In genomic region chr7:38186593-38187314, GRCh38 we compare ENCODE assay signal across 12 cellular contexts. TPM values are rescaled to one million over a fixed set of nuclear protein-coding genes. Genes with fewer than 3 reads are reported as not detected.
DNase-seq lines count a peak whose midpoint lies in the region; ATAC-seq and TF ChIP-seq lines count a peak whose summit lies in the region.
"Had no signal": no experiment of that assay in that cellular context is flagged by ENCODE, and none has a peak within 500 bp of the region (broad histone marks: within the 10 kb centered on the region; RNA-seq: fewer than 3 reads in every experiment).

No MANE protein-coding gene starts in this region.

- H3K4me3 Mint-ChIP-seq in activated T-cell treated with anti-CD3 and anti-CD28 coated beads, Interleukin-2, amount 50 U/mL, for 72 hours = no peak overlapping the region

- H3K9me3 ChIP-seq in skeletal muscle satellite cell (replicated peaks; ENCODE audit: low read length) (no peaks in the 10 kb centered on the region), gastroesophageal sphincter (peaks cover 0 to 10% (median 0%) of the 10 kb centered on the region in 3 donors)

- peaks cover 2% of the 10 kb centered on the region in 2 donors for H3K9me3 Mint-ChIP-seq in activated T-cell treated with anti-CD3 and anti-CD28 coated beads, Interleukin-2, amount 50 U/mL, for 72 hours

- H3K27ac Mint-ChIP-seq in activated T-cell treated with anti-CD3 and anti-CD28 coated beads, Interleukin-2, amount 50 U/mL, for 72 hours = no peak overlapping the region
- H3K27ac Mint-ChIP-seq: activated naive CD4-positive, alpha-beta T cell treated with anti-CD3 and anti-CD28 coated beads, Interleukin-2, amount 50 U/mL, for 72 hours had no signal

- H3K27me3 Mint-ChIP-seq in activated T-cell treated with anti-CD3 and anti-CD28 coated beads, Interleukin-2, amount 50 U/mL, for 72 hours (ENCODE audit: low read depth) = no peaks in the 10 kb centered on the region

- peaks cover 48% of the 10 kb centered on the region for H3K4me1 Mint-ChIP-seq in activated T-cell treated with anti-CD3 and anti-CD28 coated beads, Interleukin-2, amount 50 U/mL, for 72 hours (ENCODE audit: low read depth)

- no peak overlapping the region for H3K4me3 ChIP-seq in fibroblast of the aortic adventitia (ENCODE audit: low read depth, low read length)
- peak overlapping the region; percentile 7 for H3K4me3 ChIP-seq in skeletal muscle satellite cell (ENCODE audit: low read length)
- H3K4me3 ChIP-seq in gastroesophageal sphincter = no peak overlapping the region

- H3K9ac ChIP-seq in skeletal muscle satellite cell (ENCODE audit: low read depth, low read length) = peak overlapping the region; percentile 47

- TF ChIP-seq POLR2A in gastroesophageal sphincter (IDR thresholded peaks at IDR 0.05) = no peak

- peak; percentile 44 for DNase-seq in DMS 273 (lab: John Stamatoyannopoulos, UW; ENCODE audit: unreplicated experiment)
- DNase-seq in DMS 273 treated with DMSO at 0.1 percent for 48 hours (lab: John Stamatoyannopoulos, UW) = no peak
- DNase-seq in fibroblast of the aortic adventitia (ENCODE audit: low read depth) = peak; percentile 50
- DNase-seq in activated T-cell treated with anti-CD3 and anti-CD28 coated beads, Interleukin-2, amount 50 U/mL, for 72 hours = no peak
- no peak for DNase-seq in NAMALWA (ENCODE audit: low spot score)
- DNase-seq: activated CD4-positive, alpha-beta T cell treated with anti-CD3 and anti-CD28 coated beads, Interleukin-2, amount 50 U/mL, for 48 hours; DMS79; NCI-H748 treated with DMSO at 0.1 percent for 48 hours had no signal

- no peaks in the 10 kb centered on the region for H3K36me3 ChIP-seq in skeletal muscle satellite cell (ENCODE audit: insufficient read depth, low read length)
- no peaks in the 10 kb centered on the region for H3K36me3 ChIP-seq in gastroesophageal sphincter

- WGBS in gastroesophageal sphincter (ENCODE audit: low coverage in 1 of 2), 2 donors = 74 to 87% methylated on average over 3 to 4 of the region's 4 CpGs

- H3K27ac ChIP-seq in gastroesophageal sphincter = no peak overlapping the region

- H3K4me1 ChIP-seq in skeletal muscle satellite cell (ENCODE audit: control insufficient read depth, insufficient read depth, low read length) (peaks cover 37% of the 10 kb centered on the region), gastroesophageal sphincter (peaks cover 0 to 54% (median 5%) of the 10 kb centered on the region in 3 donors)

- no peak for TF ChIP-seq CTCF in fibroblast of the aortic adventitia (IDR thresholded peaks at IDR 0.05; ENCODE audit: insufficient read depth, low read length)
- TF ChIP-seq CTCF in gastroesophageal sphincter (IDR thresholded peaks at IDR 0.05) = no peak

- H3K27me3 ChIP-seq in skeletal muscle satellite cell (ENCODE audit: control insufficient read depth, insufficient read depth, low read length) (no peaks in the 10 kb centered on the region), gastroesophageal sphincter (no peaks in the 10 kb centered on the region)

- ATAC-seq in SK-N-SH treated with all-trans-retinoic acid at 6 μM for 48 hours = peak; percentile 91
- no peak for ATAC-seq in activated T-cell treated with anti-CD3 and anti-CD28 coated beads, Interleukin-2, amount 50 U/mL, for 72 hours (replicated peaks in 1 of 2)
- no peak for ATAC-seq in gastroesophageal sphincter
- ATAC-seq: activated naive CD4-positive, alpha-beta T cell treated with anti-CD3 and anti-CD28 coated beads, Interleukin-2, amount 50 U/mL, for 72 hours had no signal

- H3K4me2 ChIP-seq in skeletal muscle satellite cell (ENCODE audit: low read length) = peak overlapping the region; percentile 66

- TF ChIP-seq EP300 in gastroesophageal sphincter (IDR thresholded peaks at IDR 0.05) = no peak

- peaks cover 0 to 7% of the 10 kb centered on the region in 2 donors for H3K36me3 Mint-ChIP-seq in activated T-cell treated with anti-CD3 and anti-CD28 coated beads, Interleukin-2, amount 50 U/mL, for 72 hours (ENCODE audit: insufficient read depth in 2 of 2)

TF ChIP-seq in SK-N-SH treated with all-trans-retinoic acid at 6 μM for 48 hours, 23 proteins besides CTCF, POLR2A, EP300 and RAD21:
- TF ChIP-seq ZNF8 (CRISPR knock-in tag; IDR thresholded peaks at IDR 0.05) (no peak), ZNF565 (CRISPR knock-in tag; conservative IDR thresholded peaks at IDR 0.05; ENCODE audit: low read depth) (no peak), TCF4 (CRISPR knock-in tag; IDR thresholded peaks at IDR 0.05; ENCODE audit: borderline replicate concordance) (no peak), TOX (CRISPR knock-in tag; IDR thresholded peaks at IDR 0.05; ENCODE audit: borderline replicate concordance) (no peak), SNAI2 (CRISPR knock-in tag; IDR thresholded peaks at IDR 0.05) (no peak), ZC3H10 (CRISPR knock-in tag; IDR thresholded peaks at IDR 0.05) (no peak), ARNTL (CRISPR knock-in tag; IDR thresholded peaks at IDR 0.05; ENCODE audit: borderline replicate concordance, low read depth) (no peak), ZFP3 (CRISPR knock-in tag; IDR thresholded peaks at IDR 0.05) (no peak)
- TF ChIP-seq, protein P1, sequence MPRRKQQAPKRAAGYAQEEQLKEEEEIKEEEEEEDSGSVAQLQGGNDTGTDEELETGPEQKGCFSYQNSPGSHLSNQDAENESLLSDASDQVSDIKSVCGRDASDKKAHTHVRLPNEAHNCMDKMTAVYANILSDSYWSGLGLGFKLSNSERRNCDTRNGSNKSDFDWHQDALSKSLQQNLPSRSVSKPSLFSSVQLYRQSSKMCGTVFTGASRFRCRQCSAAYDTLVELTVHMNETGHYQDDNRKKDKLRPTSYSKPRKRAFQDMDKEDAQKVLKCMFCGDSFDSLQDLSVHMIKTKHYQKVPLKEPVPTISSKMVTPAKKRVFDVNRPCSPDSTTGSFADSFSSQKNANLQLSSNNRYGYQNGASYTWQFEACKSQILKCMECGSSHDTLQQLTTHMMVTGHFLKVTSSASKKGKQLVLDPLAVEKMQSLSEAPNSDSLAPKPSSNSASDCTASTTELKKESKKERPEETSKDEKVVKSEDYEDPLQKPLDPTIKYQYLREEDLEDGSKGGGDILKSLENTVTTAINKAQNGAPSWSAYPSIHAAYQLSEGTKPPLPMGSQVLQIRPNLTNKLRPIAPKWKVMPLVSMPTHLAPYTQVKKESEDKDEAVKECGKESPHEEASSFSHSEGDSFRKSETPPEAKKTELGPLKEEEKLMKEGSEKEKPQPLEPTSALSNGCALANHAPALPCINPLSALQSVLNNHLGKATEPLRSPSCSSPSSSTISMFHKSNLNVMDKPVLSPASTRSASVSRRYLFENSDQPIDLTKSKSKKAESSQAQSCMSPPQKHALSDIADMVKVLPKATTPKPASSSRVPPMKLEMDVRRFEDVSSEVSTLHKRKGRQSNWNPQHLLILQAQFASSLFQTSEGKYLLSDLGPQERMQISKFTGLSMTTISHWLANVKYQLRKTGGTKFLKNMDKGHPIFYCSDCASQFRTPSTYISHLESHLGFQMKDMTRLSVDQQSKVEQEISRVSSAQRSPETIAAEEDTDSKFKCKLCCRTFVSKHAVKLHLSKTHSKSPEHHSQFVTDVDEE (CRISPR knock-in tag; IDR thresholded peaks at IDR 0.05) = no peak

RNA-seq across cellular contexts. Expression of gene STARD3NL, which starts 8.7 kb away (rescaled TPM):
- total RNA-seq in fibroblast of the aortic adventitia (ENCODE audit: low replicate concordance) (16.1 and 72.3 TPM in 2 replicates), gastroesophageal sphincter (10 to 100 TPM; 33.7 to 58.9 (median 37.8) TPM)
- total RNA-seq in skeletal muscle satellite cell (2012; rRNA removed) = 72.8 and 81.9 TPM in 2 replicates
- total RNA-seq in activated T-cell treated with anti-CD3 and anti-CD28 coated beads, Interleukin-2, amount 50 U/mL, for 72 hours = 10 to 100 TPM; 25.8 to 26.7 TPM

Comparison
In these comparisons a context has a peak if more than half of its experiments do, and no peak if none do; other contexts are left out.
1. DNase-seq: peak in DMS 273 (single experiment) and fibroblast of the aortic adventitia (single experiment); none in DMS 273 treated with DMSO at 0.1 percent for 48 hours (single experiment), activated T-cell treated with anti-CD3 and anti-CD28 coated beads, Interleukin-2, amount 50 U/mL, for 72 hours (0 of 2) and NAMALWA (single experiment).